2 cellular contexts compared by ENCODE assay signal in the genomic region with DNA sequence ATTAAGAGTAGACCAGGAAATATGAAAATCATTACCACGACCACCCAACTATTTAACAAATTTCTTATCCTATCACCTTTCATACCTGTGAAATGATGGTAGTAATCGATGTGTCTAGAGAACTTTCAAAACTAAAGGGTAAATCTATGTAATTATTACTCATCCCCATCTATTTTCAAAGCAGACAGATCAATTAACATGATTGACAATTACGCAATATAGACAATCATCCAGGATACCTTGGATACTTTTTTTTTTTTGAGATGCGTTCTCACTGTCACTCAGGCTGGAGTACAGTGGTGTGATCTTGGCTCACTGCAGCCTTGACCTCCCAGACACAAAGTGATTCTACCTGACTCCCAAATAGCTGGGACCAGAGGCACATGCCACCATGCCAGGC.
A peak's percentile ranks its signal among the peaks of the same experiment; 100 is the strongest.
TF ChIP-seq lines count a peak whose summit lies in the region.

No MANE protein-coding gene starts in this region.

TF ChIP-seq in HepG2, 621 proteins besides CTCF, POLR2A, EP300 and RAD21:
- TF ChIP-seq ARNT (IDR thresholded peaks at IDR 0.05) (no peak), ZNF777 (CRISPR knock-in tag; IDR thresholded peaks at IDR 0.05) (no peak), CEBPB (IDR thresholded peaks at IDR 0.05; ENCODE audit: borderline replicate concordance, low read depth, low read length) (peak; percentile 84)

TF ChIP-seq in H1, 55 proteins besides CTCF, POLR2A, EP300 and RAD21:
- TF ChIP-seq TCF12 (IDR thresholded peaks at IDR 0.05; ENCODE audit: low read depth, low read length) (no peak), CEBPB (IDR thresholded peaks at IDR 0.05; ENCODE audit: low read depth, low read length) (peak; percentile 44; the same call in 1 of the 2 replicates)
TF ChIP-seq in H1: peak in this region for 1.
